In the genomic region with DNA sequence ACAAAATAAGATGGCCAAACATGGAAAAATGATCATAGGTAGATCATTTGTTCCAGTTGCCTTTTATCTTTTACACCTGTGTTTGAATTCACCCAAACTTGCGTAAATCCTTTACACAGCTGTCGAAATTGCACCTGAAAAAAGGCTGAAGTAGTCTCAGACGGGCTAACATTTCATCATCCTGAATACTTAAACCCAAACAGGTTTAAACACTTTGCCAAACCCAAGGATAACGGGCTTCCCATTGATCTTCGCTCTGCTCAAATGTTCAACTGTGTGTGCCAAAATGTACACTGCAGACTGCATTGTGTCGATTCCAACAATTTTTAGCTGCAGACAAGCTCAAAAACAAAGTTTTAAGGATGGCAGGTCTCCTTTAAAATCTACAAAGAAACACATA, we compare ENCODE assay signal across 1 cellular context.
TF ChIP-seq lines count a peak whose summit lies in the region.

No MANE protein-coding gene starts in this region.

TF ChIP-seq in HepG2, 621 proteins besides CTCF, POLR2A, EP300 and RAD21 (continued from another document and continues in another):
- TF ChIP-seq, protein P1, sequence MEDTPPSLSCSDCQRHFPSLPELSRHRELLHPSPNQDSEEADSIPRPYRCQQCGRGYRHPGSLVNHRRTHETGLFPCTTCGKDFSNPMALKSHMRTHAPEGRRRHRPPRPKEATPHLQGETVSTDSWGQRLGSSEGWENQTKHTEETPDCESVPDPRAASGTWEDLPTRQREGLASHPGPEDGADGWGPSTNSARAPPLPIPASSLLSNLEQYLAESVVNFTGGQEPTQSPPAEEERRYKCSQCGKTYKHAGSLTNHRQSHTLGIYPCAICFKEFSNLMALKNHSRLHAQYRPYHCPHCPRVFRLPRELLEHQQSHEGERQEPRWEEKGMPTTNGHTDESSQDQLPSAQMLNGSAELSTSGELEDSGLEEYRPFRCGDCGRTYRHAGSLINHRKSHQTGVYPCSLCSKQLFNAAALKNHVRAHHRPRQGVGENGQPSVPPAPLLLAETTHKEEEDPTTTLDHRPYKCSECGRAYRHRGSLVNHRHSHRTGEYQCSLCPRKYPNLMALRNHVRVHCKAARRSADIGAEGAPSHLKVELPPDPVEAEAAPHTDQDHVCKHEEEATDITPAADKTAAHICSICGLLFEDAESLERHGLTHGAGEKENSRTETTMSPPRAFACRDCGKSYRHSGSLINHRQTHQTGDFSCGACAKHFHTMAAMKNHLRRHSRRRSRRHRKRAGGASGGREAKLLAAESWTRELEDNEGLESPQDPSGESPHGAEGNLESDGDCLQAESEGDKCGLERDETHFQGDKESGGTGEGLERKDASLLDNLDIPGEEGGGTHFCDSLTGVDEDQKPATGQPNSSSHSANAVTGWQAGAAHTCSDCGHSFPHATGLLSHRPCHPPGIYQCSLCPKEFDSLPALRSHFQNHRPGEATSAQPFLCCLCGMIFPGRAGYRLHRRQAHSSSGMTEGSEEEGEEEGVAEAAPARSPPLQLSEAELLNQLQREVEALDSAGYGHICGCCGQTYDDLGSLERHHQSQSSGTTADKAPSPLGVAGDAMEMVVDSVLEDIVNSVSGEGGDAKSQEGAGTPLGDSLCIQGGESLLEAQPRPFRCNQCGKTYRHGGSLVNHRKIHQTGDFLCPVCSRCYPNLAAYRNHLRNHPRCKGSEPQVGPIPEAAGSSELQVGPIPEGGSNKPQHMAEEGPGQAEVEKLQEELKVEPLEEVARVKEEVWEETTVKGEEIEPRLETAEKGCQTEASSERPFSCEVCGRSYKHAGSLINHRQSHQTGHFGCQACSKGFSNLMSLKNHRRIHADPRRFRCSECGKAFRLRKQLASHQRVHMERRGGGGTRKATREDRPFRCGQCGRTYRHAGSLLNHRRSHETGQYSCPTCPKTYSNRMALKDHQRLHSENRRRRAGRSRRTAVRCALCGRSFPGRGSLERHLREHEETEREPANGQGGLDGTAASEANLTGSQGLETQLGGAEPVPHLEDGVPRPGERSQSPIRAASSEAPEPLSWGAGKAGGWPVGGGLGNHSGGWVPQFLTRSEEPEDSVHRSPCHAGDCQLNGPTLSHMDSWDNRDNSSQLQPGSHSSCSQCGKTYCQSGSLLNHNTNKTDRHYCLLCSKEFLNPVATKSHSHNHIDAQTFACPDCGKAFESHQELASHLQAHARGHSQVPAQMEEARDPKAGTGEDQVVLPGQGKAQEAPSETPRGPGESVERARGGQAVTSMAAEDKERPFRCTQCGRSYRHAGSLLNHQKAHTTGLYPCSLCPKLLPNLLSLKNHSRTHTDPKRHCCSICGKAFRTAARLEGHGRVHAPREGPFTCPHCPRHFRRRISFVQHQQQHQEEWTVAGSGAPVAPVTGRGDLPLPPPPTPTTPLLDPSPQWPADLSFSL (CRISPR knock-in tag; IDR thresholded peaks at IDR 0.05): no peak
- TF ChIP-seq, protein P2, sequence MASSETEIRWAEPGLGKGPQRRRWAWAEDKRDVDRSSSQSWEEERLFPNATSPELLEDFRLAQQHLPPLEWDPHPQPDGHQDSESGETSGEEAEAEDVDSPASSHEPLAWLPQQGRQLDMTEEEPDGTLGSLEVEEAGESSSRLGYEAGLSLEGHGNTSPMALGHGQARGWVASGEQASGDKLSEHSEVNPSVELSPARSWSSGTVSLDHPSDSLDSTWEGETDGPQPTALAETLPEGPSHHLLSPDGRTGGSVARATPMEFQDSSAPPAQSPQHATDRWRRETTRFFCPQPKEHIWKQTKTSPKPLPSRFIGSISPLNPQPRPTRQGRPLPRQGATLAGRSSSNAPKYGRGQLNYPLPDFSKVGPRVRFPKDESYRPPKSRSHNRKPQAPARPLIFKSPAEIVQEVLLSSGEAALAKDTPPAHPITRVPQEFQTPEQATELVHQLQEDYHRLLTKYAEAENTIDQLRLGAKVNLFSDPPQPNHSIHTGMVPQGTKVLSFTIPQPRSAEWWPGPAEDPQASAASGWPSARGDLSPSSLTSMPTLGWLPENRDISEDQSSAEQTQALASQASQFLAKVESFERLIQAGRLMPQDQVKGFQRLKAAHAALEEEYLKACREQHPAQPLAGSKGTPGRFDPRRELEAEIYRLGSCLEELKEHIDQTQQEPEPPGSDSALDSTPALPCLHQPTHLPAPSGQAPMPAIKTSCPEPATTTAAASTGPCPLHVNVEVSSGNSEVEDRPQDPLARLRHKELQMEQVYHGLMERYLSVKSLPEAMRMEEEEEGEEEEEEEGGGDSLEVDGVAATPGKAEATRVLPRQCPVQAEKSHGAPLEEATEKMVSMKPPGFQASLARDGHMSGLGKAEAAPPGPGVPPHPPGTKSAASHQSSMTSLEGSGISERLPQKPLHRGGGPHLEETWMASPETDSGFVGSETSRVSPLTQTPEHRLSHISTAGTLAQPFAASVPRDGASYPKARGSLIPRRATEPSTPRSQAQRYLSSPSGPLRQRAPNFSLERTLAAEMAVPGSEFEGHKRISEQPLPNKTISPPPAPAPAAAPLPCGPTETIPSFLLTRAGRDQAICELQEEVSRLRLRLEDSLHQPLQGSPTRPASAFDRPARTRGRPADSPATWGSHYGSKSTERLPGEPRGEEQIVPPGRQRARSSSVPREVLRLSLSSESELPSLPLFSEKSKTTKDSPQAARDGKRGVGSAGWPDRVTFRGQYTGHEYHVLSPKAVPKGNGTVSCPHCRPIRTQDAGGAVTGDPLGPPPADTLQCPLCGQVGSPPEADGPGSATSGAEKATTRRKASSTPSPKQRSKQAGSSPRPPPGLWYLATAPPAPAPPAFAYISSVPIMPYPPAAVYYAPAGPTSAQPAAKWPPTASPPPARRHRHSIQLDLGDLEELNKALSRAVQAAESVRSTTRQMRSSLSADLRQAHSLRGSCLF (CRISPR knock-in tag; IDR thresholded peaks at IDR 0.05; ENCODE audit: borderline replicate concordance): no peak
- TF ChIP-seq, protein P3, sequence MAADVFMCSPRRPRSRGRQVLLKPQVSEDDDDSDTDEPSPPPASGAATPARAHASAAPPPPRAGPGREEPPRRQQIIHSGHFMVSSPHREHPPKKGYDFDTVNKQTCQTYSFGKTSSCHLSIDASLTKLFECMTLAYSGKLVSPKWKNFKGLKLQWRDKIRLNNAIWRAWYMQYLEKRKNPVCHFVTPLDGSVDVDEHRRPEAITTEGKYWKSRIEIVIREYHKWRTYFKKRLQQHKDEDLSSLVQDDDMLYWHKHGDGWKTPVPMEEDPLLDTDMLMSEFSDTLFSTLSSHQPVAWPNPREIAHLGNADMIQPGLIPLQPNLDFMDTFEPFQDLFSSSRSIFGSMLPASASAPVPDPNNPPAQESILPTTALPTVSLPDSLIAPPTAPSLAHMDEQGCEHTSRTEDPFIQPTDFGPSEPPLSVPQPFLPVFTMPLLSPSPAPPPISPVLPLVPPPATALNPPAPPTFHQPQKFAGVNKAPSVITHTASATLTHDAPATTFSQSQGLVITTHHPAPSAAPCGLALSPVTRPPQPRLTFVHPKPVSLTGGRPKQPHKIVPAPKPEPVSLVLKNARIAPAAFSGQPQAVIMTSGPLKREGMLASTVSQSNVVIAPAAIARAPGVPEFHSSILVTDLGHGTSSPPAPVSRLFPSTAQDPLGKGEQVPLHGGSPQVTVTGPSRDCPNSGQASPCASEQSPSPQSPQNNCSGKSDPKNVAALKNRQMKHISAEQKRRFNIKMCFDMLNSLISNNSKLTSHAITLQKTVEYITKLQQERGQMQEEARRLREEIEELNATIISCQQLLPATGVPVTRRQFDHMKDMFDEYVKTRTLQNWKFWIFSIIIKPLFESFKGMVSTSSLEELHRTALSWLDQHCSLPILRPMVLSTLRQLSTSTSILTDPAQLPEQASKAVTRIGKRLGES (CRISPR knock-in tag; IDR thresholded peaks at IDR 0.05; ENCODE audit: borderline replicate concordance): no peak
- TF ChIP-seq ZFX (CRISPR knock-in tag; IDR thresholded peaks at IDR 0.05; ENCODE audit: low read depth) (no peak), ZNF878 (CRISPR knock-in tag; IDR thresholded peaks at IDR 0.05) (no peak), NFIC (IDR thresholded peaks at IDR 0.05; ENCODE audit: low read length) (peak; percentile 46; the same call in 1 of the 2 replicates), FOXA3 (CRISPR knock-in tag; IDR thresholded peaks at IDR 0.05) (peak; percentile 49; the same call in 1 of the 2 replicates), ZNF24 (IDR thresholded peaks at IDR 0.05) (peak; percentile 17; the same call in 1 of the 2 replicates), BCL6 (CRISPR knock-in tag; IDR thresholded peaks at IDR 0.05) (peak; percentile 74), RXRB (CRISPR knock-in tag; IDR thresholded peaks at IDR 0.05; ENCODE audit: borderline replicate concordance) (no peak), TBX2 (CRISPR knock-in tag; IDR thresholded peaks at IDR 0.05; ENCODE audit: borderline replicate concordance) (peak; percentile 52; the same call in 1 of the 2 replicates), RFX5 (IDR thresholded peaks at IDR 0.05; ENCODE audit: low read depth, low read length) (no peak), ZNF709 (CRISPR knock-in tag; IDR thresholded peaks at IDR 0.05) (no peak), NFRKB (IDR thresholded peaks at IDR 0.05) (no peak), TBL1XR1 (IDR thresholded peaks at IDR 0.05; ENCODE audit: borderline replicate concordance, low read length, partially characterized antibody) (no peak), KLF12 (CRISPR knock-in tag; IDR thresholded peaks at IDR 0.05; ENCODE audit: borderline replicate concordance) (no peak), ZNF777 (CRISPR knock-in tag; IDR thresholded peaks at IDR 0.05) (no peak), ZNF879 (CRISPR knock-in tag; IDR thresholded peaks at IDR 0.05) (no peak), ZNF790 (CRISPR knock-in tag; IDR thresholded peaks at IDR 0.05; ENCODE audit: borderline replicate concordance) (no peak), ZNF343 (CRISPR knock-in tag; IDR thresholded peaks at IDR 0.05) (no peak), POGZ (CRISPR knock-in tag; IDR thresholded peaks at IDR 0.05) (0 out of 2 replicates have a peak, but pooled peaks have one; percentile 14), ZNF629 (CRISPR knock-in tag; conservative IDR thresholded peaks at IDR 0.05) (no peak), ZBTB3 (CRISPR knock-in tag; IDR thresholded peaks at IDR 0.05; ENCODE audit: borderline replicate concordance, low read depth) (no peak), SOX5 (CRISPR knock-in tag; IDR thresholded peaks at IDR 0.05; ENCODE audit: borderline replicate concordance) (peak; percentile 68; the same call in 1 of the 2 replicates), AHR (CRISPR knock-in tag; IDR thresholded peaks at IDR 0.05) (no peak), IRF2 (CRISPR knock-in tag; IDR thresholded peaks at IDR 0.05) (no peak), GPN1 (CRISPR knock-in tag; IDR thresholded peaks at IDR 0.05; ENCODE audit: borderline replicate concordance) (no peak), POLR2G (IDR thresholded peaks at IDR 0.05; ENCODE audit: low read depth, low read length) (no peak)
- TF ChIP-seq, protein P4, sequence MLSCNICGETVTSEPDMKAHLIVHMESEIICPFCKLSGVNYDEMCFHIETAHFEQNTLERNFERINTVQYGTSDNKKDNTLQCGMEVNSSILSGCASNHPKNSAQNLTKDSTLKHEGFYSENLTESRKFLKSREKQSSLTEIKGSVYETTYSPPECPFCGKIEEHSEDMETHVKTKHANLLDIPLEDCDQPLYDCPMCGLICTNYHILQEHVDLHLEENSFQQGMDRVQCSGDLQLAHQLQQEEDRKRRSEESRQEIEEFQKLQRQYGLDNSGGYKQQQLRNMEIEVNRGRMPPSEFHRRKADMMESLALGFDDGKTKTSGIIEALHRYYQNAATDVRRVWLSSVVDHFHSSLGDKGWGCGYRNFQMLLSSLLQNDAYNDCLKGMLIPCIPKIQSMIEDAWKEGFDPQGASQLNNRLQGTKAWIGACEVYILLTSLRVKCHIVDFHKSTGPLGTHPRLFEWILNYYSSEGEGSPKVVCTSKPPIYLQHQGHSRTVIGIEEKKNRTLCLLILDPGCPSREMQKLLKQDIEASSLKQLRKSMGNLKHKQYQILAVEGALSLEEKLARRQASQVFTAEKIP (CRISPR knock-in tag; IDR thresholded peaks at IDR 0.05; ENCODE audit: borderline replicate concordance): no peak
- TF ChIP-seq, protein P5, sequence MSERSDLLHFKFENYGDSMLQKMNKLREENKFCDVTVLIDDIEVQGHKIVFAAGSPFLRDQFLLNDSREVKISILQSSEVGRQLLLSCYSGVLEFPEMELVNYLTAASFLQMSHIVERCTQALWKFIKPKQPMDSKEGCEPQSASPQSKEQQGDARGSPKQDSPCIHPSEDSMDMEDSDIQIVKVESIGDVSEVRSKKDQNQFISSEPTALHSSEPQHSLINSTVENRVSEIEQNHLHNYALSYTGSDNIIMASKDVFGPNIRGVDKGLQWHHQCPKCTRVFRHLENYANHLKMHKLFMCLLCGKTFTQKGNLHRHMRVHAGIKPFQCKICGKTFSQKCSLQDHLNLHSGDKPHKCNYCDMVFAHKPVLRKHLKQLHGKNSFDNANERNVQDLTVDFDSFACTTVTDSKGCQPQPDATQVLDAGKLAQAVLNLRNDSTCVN (CRISPR knock-in tag; IDR thresholded peaks at IDR 0.05; ENCODE audit: borderline replicate concordance): no peak
- TF ChIP-seq, protein P6, sequence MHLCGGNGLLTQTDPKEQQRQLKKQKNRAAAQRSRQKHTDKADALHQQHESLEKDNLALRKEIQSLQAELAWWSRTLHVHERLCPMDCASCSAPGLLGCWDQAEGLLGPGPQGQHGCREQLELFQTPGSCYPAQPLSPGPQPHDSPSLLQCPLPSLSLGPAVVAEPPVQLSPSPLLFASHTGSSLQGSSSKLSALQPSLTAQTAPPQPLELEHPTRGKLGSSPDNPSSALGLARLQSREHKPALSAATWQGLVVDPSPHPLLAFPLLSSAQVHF (CRISPR knock-in tag; IDR thresholded peaks at IDR 0.05): no peak
- TF ChIP-seq, protein P7, sequence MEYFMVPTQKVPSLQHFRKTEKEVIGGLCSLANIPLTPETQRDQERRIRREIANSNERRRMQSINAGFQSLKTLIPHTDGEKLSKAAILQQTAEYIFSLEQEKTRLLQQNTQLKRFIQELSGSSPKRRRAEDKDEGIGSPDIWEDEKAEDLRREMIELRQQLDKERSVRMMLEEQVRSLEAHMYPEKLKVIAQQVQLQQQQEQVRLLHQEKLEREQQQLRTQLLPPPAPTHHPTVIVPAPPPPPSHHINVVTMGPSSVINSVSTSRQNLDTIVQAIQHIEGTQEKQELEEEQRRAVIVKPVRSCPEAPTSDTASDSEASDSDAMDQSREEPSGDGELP (IDR thresholded peaks at IDR 0.05; ENCODE audit: borderline replicate concordance, low read depth): peak; percentile 89
- TF ChIP-seq, protein P8, sequence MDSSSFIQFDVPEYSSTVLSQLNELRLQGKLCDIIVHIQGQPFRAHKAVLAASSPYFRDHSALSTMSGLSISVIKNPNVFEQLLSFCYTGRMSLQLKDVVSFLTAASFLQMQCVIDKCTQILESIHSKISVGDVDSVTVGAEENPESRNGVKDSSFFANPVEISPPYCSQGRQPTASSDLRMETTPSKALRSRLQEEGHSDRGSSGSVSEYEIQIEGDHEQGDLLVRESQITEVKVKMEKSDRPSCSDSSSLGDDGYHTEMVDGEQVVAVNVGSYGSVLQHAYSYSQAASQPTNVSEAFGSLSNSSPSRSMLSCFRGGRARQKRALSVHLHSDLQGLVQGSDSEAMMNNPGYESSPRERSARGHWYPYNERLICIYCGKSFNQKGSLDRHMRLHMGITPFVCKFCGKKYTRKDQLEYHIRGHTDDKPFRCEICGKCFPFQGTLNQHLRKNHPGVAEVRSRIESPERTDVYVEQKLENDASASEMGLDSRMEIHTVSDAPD (CRISPR knock-in tag; IDR thresholded peaks at IDR 0.05): peak; percentile 91
- TF ChIP-seq, protein P9, sequence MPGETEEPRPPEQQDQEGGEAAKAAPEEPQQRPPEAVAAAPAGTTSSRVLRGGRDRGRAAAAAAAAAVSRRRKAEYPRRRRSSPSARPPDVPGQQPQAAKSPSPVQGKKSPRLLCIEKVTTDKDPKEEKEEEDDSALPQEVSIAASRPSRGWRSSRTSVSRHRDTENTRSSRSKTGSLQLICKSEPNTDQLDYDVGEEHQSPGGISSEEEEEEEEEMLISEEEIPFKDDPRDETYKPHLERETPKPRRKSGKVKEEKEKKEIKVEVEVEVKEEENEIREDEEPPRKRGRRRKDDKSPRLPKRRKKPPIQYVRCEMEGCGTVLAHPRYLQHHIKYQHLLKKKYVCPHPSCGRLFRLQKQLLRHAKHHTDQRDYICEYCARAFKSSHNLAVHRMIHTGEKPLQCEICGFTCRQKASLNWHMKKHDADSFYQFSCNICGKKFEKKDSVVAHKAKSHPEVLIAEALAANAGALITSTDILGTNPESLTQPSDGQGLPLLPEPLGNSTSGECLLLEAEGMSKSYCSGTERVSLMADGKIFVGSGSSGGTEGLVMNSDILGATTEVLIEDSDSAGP (CRISPR knock-in tag; IDR thresholded peaks at IDR 0.05; ENCODE audit: borderline replicate concordance): no peak
